Comparison of ENCODE assay signal across 12 cellular contexts in genomic region chr11:13329670-13330401, GRCh38. TPM values are rescaled to one million over a fixed set of nuclear protein-coding genes. Genes with fewer than 3 reads are reported as not detected.
DNase-seq lines count a peak whose midpoint lies in the region; ATAC-seq and FAIRE-seq lines count a peak whose summit lies in the region.
"Had no signal": no experiment of that assay in that cellular context is flagged by ENCODE, and none has a peak within 500 bp of the region (broad histone marks: within the 10 kb centered on the region; RNA-seq: fewer than 3 reads in every experiment).

No MANE protein-coding gene starts in this region.

- H3K4me3 Mint-ChIP-seq in effector memory CD8-positive, alpha-beta T cell = no peak overlapping the region

- H3K27me3 Mint-ChIP-seq in effector memory CD8-positive, alpha-beta T cell = no peaks in the 10 kb centered on the region

- FAIRE-seq in small intestine (lab: Jason Lieb, UNC) = no peak
- FAIRE-seq: A204.1 had no signal

- peak; percentile 26 for ATAC-seq in effector memory CD8-positive, alpha-beta T cell (replicated peaks)
- no peak for ATAC-seq in GM18907 (IDR thresholded peaks at IDR 0.05; ENCODE audit: unreplicated experiment)

- H3K9me3 Mint-ChIP-seq in effector memory CD8-positive, alpha-beta T cell = no peaks in the 10 kb centered on the region

- peak overlapping the region in 1 of 5 donors; percentile 33 for H3K9ac ChIP-seq in subcutaneous abdominal adipose tissue (ENCODE audit: low read length in 5 of 5)

- WGBS in small intestine, 3 donors = 75 to 85% (median 77%) methylated on average over 12 of the region's 12 CpGs

- H3K4me1 ChIP-seq in subcutaneous abdominal adipose tissue (ENCODE audit: control insufficient read depth in 5 of 5, insufficient read depth in 5 of 5, low read length in 5 of 5) = peaks cover 2 to 64% (median 60%) of the 10 kb centered on the region in 5 donors
- peaks cover 11 to 13% of the 10 kb centered on the region in 2 donors for H3K4me1 ChIP-seq in small intestine (ENCODE audit: control insufficient read depth in 2 of 2, insufficient read depth in 1 of 2, low read depth in 1 of 2, low read length in 1 of 2)

- H3K27me3 ChIP-seq in subcutaneous abdominal adipose tissue (ENCODE audit: control insufficient read depth in 5 of 5, insufficient read depth in 4 of 5, low read length in 5 of 5) = no peaks in the 10 kb centered on the region
- H3K27me3 ChIP-seq in small intestine (ENCODE audit: control insufficient read depth in 2 of 2, insufficient read depth in 2 of 2, low read length in 2 of 2) = no peaks in the 10 kb centered on the region
- H3K27me3 ChIP-seq: hepatocyte had no signal

- peaks cover 52 to 61% of the 10 kb centered on the region in 2 donors for H3K4me1 Mint-ChIP-seq in effector memory CD8-positive, alpha-beta T cell (ENCODE audit: low read depth in 2 of 2)

- peak overlapping the region; percentile 3 for H3K27ac ChIP-seq in subcutaneous abdominal adipose tissue (ENCODE audit: low read depth, low read length)
- H3K27ac ChIP-seq in small intestine (ENCODE audit: low read depth in 1 of 2, low read length in 1 of 2) = no peak overlapping the region
- H3K27ac ChIP-seq: hepatocyte, HL-60 had no signal

- H3K9me3 ChIP-seq in subcutaneous abdominal adipose tissue (ENCODE audit: control insufficient read depth in 5 of 5, low read length in 5 of 5) (no peaks in the 10 kb centered on the region), small intestine (ENCODE audit: control insufficient read depth, low read depth) (no peaks in the 10 kb centered on the region)

- DNase-seq in NCI-H2107 treated with DMSO at 0.1 percent for 48 hours (lab: John Stamatoyannopoulos, UW; ENCODE audit: unreplicated experiment) (peak; percentile 54), NCI-H2107 (lab: John Stamatoyannopoulos, UW) (no peak), NCI-H510A treated with DMSO at 0.1 percent for 48 hours (lab: John Stamatoyannopoulos, UW) (peak; percentile 74), SIG-M5 (lab: John Stamatoyannopoulos, UW) (no peak), small intestine (no peak)
- DNase-seq in effector memory CD8-positive, alpha-beta T cell = no peak
- DNase-seq: activated CD8-positive, alpha-beta memory T cell treated with anti-CD3 and anti-CD28 coated beads for 24 hours had no signal

- H3K27ac Mint-ChIP-seq in effector memory CD8-positive, alpha-beta T cell = peak overlapping the region in 1 of 2 donors; percentile 49

- peaks cover 25% of the 10 kb centered on the region for H3K36me3 Mint-ChIP-seq in effector memory CD8-positive, alpha-beta T cell (ENCODE audit: insufficient read depth)

- H3K4me3 ChIP-seq in subcutaneous abdominal adipose tissue (ENCODE audit: low read depth in 1 of 5, low read length in 5 of 5) (no peak overlapping the region), small intestine (ENCODE audit: low read depth in 1 of 2, low read length in 2 of 2) (no peak overlapping the region)
- H3K4me3 ChIP-seq: hepatocyte had no signal

- no peaks in the 10 kb centered on the region for H3K36me3 ChIP-seq in subcutaneous abdominal adipose tissue (ENCODE audit: control insufficient read depth in 5 of 5, insufficient read depth in 5 of 5, low read length in 5 of 5)
- H3K36me3 ChIP-seq in small intestine (ENCODE audit: control insufficient read depth in 2 of 2, insufficient read depth in 2 of 2, low read length in 2 of 2) = peaks cover 0 to 2% of the 10 kb centered on the region in 2 donors

RNA-seq across cellular contexts. Expression of gene BMAL1, which starts 52.2 kb away (rescaled TPM):
- polyA plus RNA-seq in small intestine = 10 to 100 TPM in 2 of 3 donors, 1 to 10 TPM in 1; 8.1 to 18.3 (median 11.9) TPM

Comparison
In these comparisons a context has a peak if more than half of its experiments do, and no peak if none do; other contexts are left out.
1. DNase-seq: peak in NCI-H2107 treated with DMSO at 0.1 percent for 48 hours (single experiment) and NCI-H510A treated with DMSO at 0.1 percent for 48 hours (single experiment); none in NCI-H2107 (single experiment), effector memory CD8-positive, alpha-beta T cell (0 of 3), SIG-M5 (single experiment) and small intestine (single experiment).